In genomic region chr1:16145988-16146887, GRCh38 we compare ENCODE assay signal across 8 cellular contexts. TPM values are rescaled to one million over a fixed set of nuclear protein-coding genes. Genes with fewer than 3 reads are reported as not detected.
DNase-seq lines count a peak whose midpoint lies in the region; ATAC-seq and TF ChIP-seq lines count a peak whose summit lies in the region.

No MANE protein-coding gene starts in this region.

- H4K91ac ChIP-seq in neuronal stem cell (ENCODE audit: low read depth, low read length, poor library complexity) = peak overlapping the region; percentile 76

- H3K4ac ChIP-seq in neuronal stem cell (ENCODE audit: low read length) = no peak overlapping the region

- in situ Hi-C loops in Panc1 (cut with HindIII; ENCODE audit: low pct_unique_long_range_greater_than_20kb, low sequenced_read_pairs) = no loop called here

- no CpG with 5 or more reads among the region's 35 CpGs for WGBS in neuronal stem cell (ENCODE audit: extremely low coverage in 2 of 2, insufficient read length in 2 of 2, insufficient replicate concordance in 1 of 2), 2 donors

- no peaks in the 10 kb centered on the region for H3K36me3 Mint-ChIP-seq in T-helper 17 cell (ENCODE audit: low read depth)

- H2BK12ac ChIP-seq in neuronal stem cell (ENCODE audit: low read length) = peak overlapping the region; percentile 86

- no peaks in the 10 kb centered on the region for H3K27me3 Mint-ChIP-seq in T-helper 17 cell

- H3K9me3 ChIP-seq in Panc1 (ENCODE audit: control insufficient read depth, insufficient read depth, low read depth, low read length) = no peaks in the 10 kb centered on the region
- no peaks in the 10 kb centered on the region for H3K9me3 ChIP-seq in neuronal stem cell (replicated peaks in 1 of 2; ENCODE audit: control insufficient read depth in 2 of 2, insufficient read depth in 1 of 2, low read depth in 1 of 2, low read length in 2 of 2)
- H3K9me3 ChIP-seq in T-helper 17 cell (ENCODE audit: control insufficient read depth, low read length, poor library complexity, severe bottlenecking) = no peaks in the 10 kb centered on the region

- peak overlapping the region; percentile 26 to 48 for H3K4me3 ChIP-seq in Panc1 (ENCODE audit: low read depth in 2 of 2, low read length in 2 of 2)
- no peak overlapping the region for H3K4me3 ChIP-seq in neuronal stem cell (ENCODE audit: low read length in 2 of 2)

- H3K23ac ChIP-seq in neuronal stem cell (ENCODE audit: low read depth, low read length, poor library complexity) = peak overlapping the region; percentile 66

- peak overlapping the region; percentile 96 for H3K18ac ChIP-seq in neuronal stem cell (ENCODE audit: low read length)

- H3K4me1 ChIP-seq in Panc1 (ENCODE audit: control insufficient read depth, insufficient read depth, low read length) = peaks cover 92% of the 10 kb centered on the region
- H3K4me1 ChIP-seq in neuronal stem cell (ENCODE audit: control insufficient read depth in 2 of 2, insufficient read depth in 1 of 2, low read depth in 1 of 2, low read length in 2 of 2) = peaks cover 32 to 56% of the 10 kb centered on the region in 2 donors

- DNase-seq in EH (ENCODE audit: low read depth) = peak; percentile 95
- DNase-seq in Panc1 (ENCODE audit: low read depth, low spot score) = no peak
- peak; percentile 74 for DNase-seq in fibroblast of gingiva (ENCODE audit: low read depth)
- DNase-seq in neuronal stem cell (ENCODE audit: low spot score) = peak; percentile 90
- DNase-seq in T-helper 17 cell = no peak
- no peak for DNase-seq in NCI-H345 treated with DMSO at 0.1 percent for 48 hours (lab: John Stamatoyannopoulos, UW; ENCODE audit: unreplicated experiment)
- no peak for DNase-seq in putamen (ENCODE audit: low spot score)

- H3K14ac ChIP-seq in neuronal stem cell (ENCODE audit: low read length) = no peak overlapping the region

- no TSS peak for BruUV-seq in Panc1 (replicated peaks; lab: Mats Ljungman, UMichigan)

- H3K4me2 ChIP-seq in neuronal stem cell (ENCODE audit: insufficient read depth, low read length, poor library complexity, severe bottlenecking) = peak overlapping the region; percentile 59

- H2AK5ac ChIP-seq in neuronal stem cell (ENCODE audit: low read depth, low read length) = peak overlapping the region; percentile 99

- H3K4me3 Mint-ChIP-seq in T-helper 17 cell = no peak overlapping the region

- intact Hi-C loops in Panc1 (cut with micrococcal nuclease; ENCODE audit: unreplicated experiment) = loop anchor here (5.0 kb wide), 1 partner anchor 36 kb away; no protein-coding TSS in a partner anchor

- H3K36me3 ChIP-seq in Panc1 (ENCODE audit: control insufficient read depth, insufficient read depth, low read length) = peaks cover 15% of the 10 kb centered on the region
- H3K36me3 ChIP-seq in neuronal stem cell (replicated peaks in 1 of 2; ENCODE audit: control insufficient read depth in 2 of 2, insufficient read depth in 2 of 2, low read length in 2 of 2) = peaks cover 71 to 87% of the 10 kb centered on the region in 2 donors

- no peak overlapping the region for H3K27ac Mint-ChIP-seq in T-helper 17 cell

- no peak overlapping the region for H4K8ac ChIP-seq in neuronal stem cell (ENCODE audit: low read depth, low read length)

- H3K27ac ChIP-seq in Panc1 (ENCODE audit: low read length) (peak overlapping the region; percentile 100), neuronal stem cell (replicated peaks; ENCODE audit: low read length) (peak overlapping the region; percentile 91)

- H3K27me3 ChIP-seq in Panc1 (ENCODE audit: control insufficient read depth, insufficient read depth, low read length) (no peaks in the 10 kb centered on the region), neuronal stem cell (ENCODE audit: control insufficient read depth in 3 of 3, insufficient read depth in 3 of 3, low read depth in 1 of 3, low read length in 3 of 3) (no peaks in the 10 kb centered on the region)

- ATAC-seq in Panc1 (peak; percentile 43), GM18502 (IDR thresholded peaks at IDR 0.05; ENCODE audit: poor library complexity, unreplicated experiment) (no peak), T-helper 17 cell (no peak)

- peak overlapping the region; percentile 69 for H2AFZ ChIP-seq in neuronal stem cell (ENCODE audit: low read length)

- peak overlapping the region; percentile 70 for H3K9ac ChIP-seq in neuronal stem cell (ENCODE audit: low read depth, low read length, poor library complexity)

- TF ChIP-seq CTCF in Panc1 (IDR thresholded peaks at IDR 0.05) = no peak

- no peaks in the 10 kb centered on the region for H3K4me1 Mint-ChIP-seq in T-helper 17 cell

- peak overlapping the region; percentile 99 for H2BK15ac ChIP-seq in neuronal stem cell (ENCODE audit: low read length)

- H2BK120ac ChIP-seq in neuronal stem cell (ENCODE audit: low read depth, low read length) = peak overlapping the region; percentile 94

- CTCF ChIA-PET in Panc1 (lab: Charles Lee) = interaction anchor here (1.0 to 1.2 kb wide), 3 partner anchors 40 to 67 kb away, joined by 3 to 4 read pairs (median 3); no protein-coding TSS in a partner anchor

- peak overlapping the region; percentile 95 for H2BK5ac ChIP-seq in neuronal stem cell (ENCODE audit: low read length)

- POLR2A ChIA-PET in Panc1 (lab: Charles Lee) = interaction anchor here (2.8 kb wide), 1 partner anchor 10 kb away, joined by 7 read pairs; the partner anchor contains the start of gene EPHA2

- H3K79me1 ChIP-seq in neuronal stem cell (ENCODE audit: low read depth, low read length) = peaks cover 41% of the 10 kb centered on the region

RNA-seq across cellular contexts. Expression of gene EPHA2, which starts 9.6 kb away (rescaled TPM):
- total RNA-seq in Panc1 (2021; ENCODE audit: unreplicated experiment) = 263 TPM
- 254 TPM for polyA plus RNA-seq in Panc1 (2012; ENCODE audit: insufficient read length)
- polyA plus RNA-seq in neuronal stem cell (2013, experiment 1 of 2) = 74.6 TPM
- polyA plus RNA-seq in neuronal stem cell (2013, experiment 2 of 2) = 73.7 TPM
- not detected for total RNA-seq in T-helper 17 cell

Comparison
In these comparisons a context has a peak if more than half of its experiments do, and no peak if none do; other contexts are left out.
1. DNase-seq: peak in EH (single experiment), fibroblast of gingiva (single experiment) and neuronal stem cell (single experiment); none in Panc1 (single experiment), T-helper 17 cell (0 of 3), NCI-H345 treated with DMSO at 0.1 percent for 48 hours (single experiment) and putamen (single experiment).
2. H3K4me3 ChIP-seq: peak in Panc1 (2 of 2); none in neuronal stem cell (0 of 2).
3. RNA of gene EPHA2, which starts 9.6 kb away (total RNA-seq): 263 TPM in Panc1 (single experiment); not detected in T-helper 17 cell; every median in the first group is over 100 times any median in the second.